ENCODE assay signal across 9 cellular contexts in the genomic region with DNA sequence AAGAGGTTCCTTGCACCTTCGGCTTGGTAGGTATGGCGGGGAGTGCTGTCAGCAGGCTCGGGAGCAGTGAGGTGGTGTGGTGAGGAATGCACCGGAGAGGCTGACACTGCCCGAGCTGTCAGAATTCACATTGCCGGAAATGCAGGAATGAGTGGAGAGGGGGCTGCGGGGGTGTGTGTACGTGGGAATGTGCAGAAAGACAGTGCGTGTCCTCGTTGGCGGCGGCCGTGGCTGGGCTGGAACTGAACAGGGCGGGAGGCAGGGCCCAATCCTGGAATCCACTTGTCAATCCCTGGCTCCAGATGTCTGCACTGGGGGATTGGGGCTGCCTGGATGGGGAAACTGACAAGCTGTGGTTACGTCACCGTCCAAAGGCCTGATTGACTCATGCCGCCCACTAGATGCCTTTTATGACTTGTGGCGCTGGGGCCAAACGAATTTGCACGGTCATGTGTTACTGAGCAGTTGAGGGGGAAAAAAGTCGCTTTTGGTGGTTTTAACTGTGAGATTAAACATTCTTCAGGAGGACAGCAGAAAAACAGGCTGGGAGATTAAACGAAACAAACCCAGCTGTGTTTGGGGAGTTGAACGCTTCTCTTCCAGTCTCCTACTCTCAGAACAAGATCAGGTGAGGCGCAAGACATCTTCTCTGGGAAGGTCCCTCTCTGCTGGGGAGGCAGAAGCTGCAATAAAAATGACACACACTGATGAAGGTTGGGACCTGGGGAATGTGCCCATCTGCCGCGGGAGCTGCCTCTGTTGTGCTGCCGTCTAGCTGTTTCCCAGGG.
DNase-seq lines count a peak whose midpoint lies in the region; ATAC-seq and TF ChIP-seq lines count a peak whose summit lies in the region.
"Had no signal": no experiment of that assay in that cellular context is flagged by ENCODE, and none has a peak within 500 bp of the region (broad histone marks: within the 10 kb centered on the region; RNA-seq: fewer than 3 reads in every experiment).

No MANE protein-coding gene starts in this region.

- peak; percentile 13 for ATAC-seq in left lobe of liver

- H3K4me3 Mint-ChIP-seq in brain (peak overlapping the region in 2 of 5 experiments; percentile 5 to 39), type B pancreatic cell (no peak overlapping the region)
- no peak overlapping the region for H3K4me3 Mint-ChIP-seq in activated naive CD4-positive, alpha-beta T cell treated with anti-CD3 and anti-CD28 coated beads, Interleukin-2, amount 10 ng/mL, durations not matched to agents 7 days and 5 days

- in situ Hi-C loops in HAP-1 (cut with MboI; ENCODE audit: low sequenced_read_pairs) = no loop called here

- no peaks in the 10 kb centered on the region for H3K27me3 ChIP-seq in HAP-1 (ENCODE audit: low read depth)

- no peaks in the 10 kb centered on the region for H3K4me1 ChIP-seq in HAP-1

- H3K9me3 Mint-ChIP-seq in brain = peaks cover 0 to 3% (median 0%) of the 10 kb centered on the region in 5 experiments
- H3K9me3 Mint-ChIP-seq in type B pancreatic cell = no peaks in the 10 kb centered on the region
- H3K9me3 Mint-ChIP-seq in activated naive CD4-positive, alpha-beta T cell treated with anti-CD3 and anti-CD28 coated beads, Interleukin-2, amount 10 ng/mL, durations not matched to agents 7 days and 5 days = no peaks in the 10 kb centered on the region

- DNase-seq in DMS 273 (lab: John Stamatoyannopoulos, UW; ENCODE audit: unreplicated experiment) = peak; percentile 6
- DNase-seq in DMS 273 treated with DMSO at 0.1 percent for 48 hours (lab: John Stamatoyannopoulos, UW) = no peak
- DNase-seq in left lobe of liver (ENCODE audit: low spot score) = peak; percentile 76
- no peak for DNase-seq in type B pancreatic cell (ENCODE audit: extremely low spot score, unreplicated experiment)
- DNase-seq in activated naive CD4-positive, alpha-beta T cell treated with anti-CD3 and anti-CD28 coated beads, Interleukin-2, amount 10 ng/mL, durations not matched to agents 7 days and 5 days = no peak
- no peak for DNase-seq in NCI-H226
- DNase-seq in HAP-1 (ENCODE audit: low spot score in 2 of 2) = no peak
- DNase-seq: stimulated activated CD4-positive, alpha-beta T cell treated with anti-CD3 and anti-CD28 coated beads, Interleukin-15, amount 100 ng/mL, for 24 hours had no signal

- H3K27ac Mint-ChIP-seq in brain = peak overlapping the region in 3 of 5 experiments; percentile 15 to 51 (median 38)
- H3K27ac Mint-ChIP-seq in type B pancreatic cell = peak overlapping the region; percentile 32
- H3K27ac Mint-ChIP-seq in activated naive CD4-positive, alpha-beta T cell treated with anti-CD3 and anti-CD28 coated beads, Interleukin-2, amount 10 ng/mL, durations not matched to agents 7 days and 5 days = no peak overlapping the region

- H3K9me3 ChIP-seq in HAP-1 = no peaks in the 10 kb centered on the region

- no peak overlapping the region for H3K4me3 ChIP-seq in HAP-1

- CTCF ChIA-PET in activated naive CD4-positive, alpha-beta T cell treated with anti-CD3 and anti-CD28 coated beads, Interleukin-2, amount 10 ng/mL, durations not matched to agents 7 days and 5 days (lab: Charles Lee) = no interaction called here

- H3K36me3 Mint-ChIP-seq in brain = no peaks in the 10 kb centered on the region
- H3K36me3 Mint-ChIP-seq in type B pancreatic cell = no peaks in the 10 kb centered on the region
- no peaks in the 10 kb centered on the region for H3K36me3 Mint-ChIP-seq in activated naive CD4-positive, alpha-beta T cell treated with anti-CD3 and anti-CD28 coated beads, Interleukin-2, amount 10 ng/mL, durations not matched to agents 7 days and 5 days

- no peaks in the 10 kb centered on the region for H3K36me3 ChIP-seq in HAP-1 (replicated peaks)

- TF ChIP-seq CTCF in brain (conservative IDR thresholded peaks at IDR 0.05) (no peak), type B pancreatic cell (conservative IDR thresholded peaks at IDR 0.05) (no peak)

- peaks cover 47% of the 10 kb centered on the region for H3K4me1 Mint-ChIP-seq in brain
- H3K4me1 Mint-ChIP-seq in type B pancreatic cell (ENCODE audit: unreplicated experiment) = peaks cover 24% of the 10 kb centered on the region
- H3K4me1 Mint-ChIP-seq in activated naive CD4-positive, alpha-beta T cell treated with anti-CD3 and anti-CD28 coated beads, Interleukin-2, amount 10 ng/mL, durations not matched to agents 7 days and 5 days = no peaks in the 10 kb centered on the region

- H3K27me3 Mint-ChIP-seq in brain (peaks cover 7% of the 10 kb centered on the region), type B pancreatic cell (peaks cover 12% of the 10 kb centered on the region)
- peaks cover 13% of the 10 kb centered on the region for H3K27me3 Mint-ChIP-seq in activated naive CD4-positive, alpha-beta T cell treated with anti-CD3 and anti-CD28 coated beads, Interleukin-2, amount 10 ng/mL, durations not matched to agents 7 days and 5 days

Comparison
In these comparisons a context has a peak if more than half of its experiments do, and no peak if none do; other contexts are left out.
1. DNase-seq: peak in DMS 273 (single experiment) and left lobe of liver (single experiment); none in DMS 273 treated with DMSO at 0.1 percent for 48 hours (single experiment), type B pancreatic cell (single experiment), activated naive CD4-positive, alpha-beta T cell treated with anti-CD3 and anti-CD28 coated beads, Interleukin-2, amount 10 ng/mL, durations not matched to agents 7 days and 5 days (single experiment), NCI-H226 (single experiment) and HAP-1 (0 of 2).